ENCODE assay signal across 1 cellular context in the genomic region with DNA sequence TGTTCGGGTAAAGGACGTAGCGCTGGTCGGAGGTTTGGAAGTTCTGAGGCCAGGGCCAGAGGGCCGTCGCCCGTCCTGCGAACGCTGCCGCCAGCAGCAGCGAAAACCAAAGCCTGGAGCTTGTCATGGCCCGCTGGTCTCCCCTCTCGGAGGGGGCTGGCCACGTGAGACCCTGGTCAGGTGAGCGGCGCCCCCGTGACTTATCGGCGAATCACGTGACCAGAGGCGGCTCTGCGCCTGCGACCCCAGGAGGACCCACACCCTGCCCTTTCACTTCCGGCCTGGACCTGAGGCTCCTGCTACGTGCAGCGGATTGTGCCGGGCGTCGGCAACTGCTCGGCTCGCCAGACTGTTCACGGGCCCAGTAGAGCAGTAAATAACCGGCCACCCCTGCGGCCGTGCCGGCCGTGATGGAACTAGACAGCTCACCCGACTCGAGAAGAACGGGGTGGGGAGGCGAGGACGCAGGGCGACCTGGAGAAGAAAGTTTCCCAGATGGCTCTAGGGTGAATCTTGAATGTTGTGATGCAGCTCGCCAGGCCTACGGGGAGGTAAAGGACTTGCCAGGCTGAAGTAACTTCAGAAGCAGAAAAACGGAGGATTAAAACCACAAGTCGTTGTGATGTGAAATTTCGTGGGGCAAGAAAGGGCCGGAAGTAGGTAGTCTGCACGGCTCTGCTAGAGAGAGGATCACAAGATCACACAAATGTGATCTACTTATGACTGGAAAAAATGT.
A peak's percentile ranks its signal among the peaks of the same experiment; 100 is the strongest.
TF ChIP-seq lines count a peak whose summit lies in the region.

A gene (minus strand): TSS at position 169 of the 736 bp plus-strand sequence. CDS start 42 bp downstream, at position 127.

TF ChIP-seq in HepG2, 621 proteins besides CTCF, POLR2A, EP300 and RAD21 (continued from another document and continues in another):
- TF ChIP-seq SALL2 (CRISPR knock-in tag; IDR thresholded peaks at IDR 0.05) (peak; percentile 95), ADNP (CRISPR knock-in tag; IDR thresholded peaks at IDR 0.05) (0 out of 2 replicates have a peak, but pooled peaks have one; percentile 65), SNRNP70 (IDR thresholded peaks at IDR 0.05; ENCODE audit: low read depth, low read length) (no peak), ZNF230 (CRISPR knock-in tag; IDR thresholded peaks at IDR 0.05) (peak; percentile 78; the same call in 1 of the 2 replicates), ZNF446 (CRISPR knock-in tag; IDR thresholded peaks at IDR 0.05) (no peak; the same call in 1 of the 2 replicates), ZFY (CRISPR knock-in tag; IDR thresholded peaks at IDR 0.05) (peak; percentile 99), ZNF746 (CRISPR knock-in tag; IDR thresholded peaks at IDR 0.05) (peak; percentile 53; the same call in 1 of the 2 replicates), TARDBP (CRISPR knock-in tag; IDR thresholded peaks at IDR 0.05) (peak; percentile 96), ZNF850 (CRISPR knock-in tag; conservative IDR thresholded peaks at IDR 0.05) (no peak), KAT7 (CRISPR knock-in tag; IDR thresholded peaks at IDR 0.05; ENCODE audit: borderline replicate concordance) (peak; percentile 96), ZNF274 (CRISPR knock-in tag; IDR thresholded peaks at IDR 0.05) (peak; percentile 91), EED (CRISPR knock-in tag; IDR thresholded peaks at IDR 0.05) (peak; percentile 86), HOXD1 (CRISPR knock-in tag; IDR thresholded peaks at IDR 0.05) (peak; percentile 91), FOXM1 (CRISPR knock-in tag; IDR thresholded peaks at IDR 0.05) (no peak), PLRG1 (conservative IDR thresholded peaks at IDR 0.05) (no peak), MIER2 (CRISPR knock-in tag; IDR thresholded peaks at IDR 0.05) (no peak; the same call in none of the 2 replicates), EEA1 (CRISPR knock-in tag; IDR thresholded peaks at IDR 0.05; ENCODE audit: borderline replicate concordance) (peak; percentile 43; the same call in 1 of the 2 replicates), HNRNPH1 (optimal IDR thresholded peaks at IDR 0.05; ENCODE audit: low read depth, low read length) (no peak), SMARCC2 (IDR thresholded peaks at IDR 0.05) (no peak), ZZZ3 (CRISPR knock-in tag; IDR thresholded peaks at IDR 0.05; ENCODE audit: borderline replicate concordance) (peak; percentile 99), SAFB2 (CRISPR knock-in tag; IDR thresholded peaks at IDR 0.05; ENCODE audit: borderline replicate concordance, low read depth) (no peak), ZNF709 (CRISPR knock-in tag; IDR thresholded peaks at IDR 0.05) (peak; percentile 80; the same call in 1 of the 2 replicates), NPAS2 (CRISPR knock-in tag; IDR thresholded peaks at IDR 0.05; ENCODE audit: borderline replicate concordance) (peak; percentile 88; the same call in 1 of the 2 replicates), SNAI1 (CRISPR knock-in tag; IDR thresholded peaks at IDR 0.05; ENCODE audit: borderline replicate concordance) (no peak), GATAD1 (CRISPR knock-in tag; IDR thresholded peaks at IDR 0.05) (peak; percentile 100), FOSL2 (CRISPR knock-in tag; IDR thresholded peaks at IDR 0.05) (peak; percentile 52), ZNF563 (CRISPR knock-in tag; IDR thresholded peaks at IDR 0.05) (peak; percentile 84), SKI (IDR thresholded peaks at IDR 0.05; ENCODE audit: partially characterized antibody) (peak; percentile 62), ZNF7 (CRISPR knock-in tag; IDR thresholded peaks at IDR 0.05) (peak; percentile 16; the same call in 1 of the 2 replicates), KMT2B (CRISPR knock-in tag; IDR thresholded peaks at IDR 0.05) (peak; percentile 98), ZNF326 (CRISPR knock-in tag; IDR thresholded peaks at IDR 0.05; ENCODE audit: borderline replicate concordance) (no peak), RFX5 (IDR thresholded peaks at IDR 0.05; ENCODE audit: low read depth, low read length) (no peak), ZMYM4 (CRISPR knock-in tag; IDR thresholded peaks at IDR 0.05) (peak; percentile 98), MAFK (conservative IDR thresholded peaks at IDR 0.05 in 1 of 2, IDR thresholded peaks at IDR 0.05 in 1 of 2; ENCODE audit: low read length in 2 of 2) (no peak), ZNF136 (CRISPR knock-in tag; IDR thresholded peaks at IDR 0.05; ENCODE audit: low read depth) (peak; percentile 76; the same call in 1 of the 2 replicates)
- TF ChIP-seq, protein P1, sequence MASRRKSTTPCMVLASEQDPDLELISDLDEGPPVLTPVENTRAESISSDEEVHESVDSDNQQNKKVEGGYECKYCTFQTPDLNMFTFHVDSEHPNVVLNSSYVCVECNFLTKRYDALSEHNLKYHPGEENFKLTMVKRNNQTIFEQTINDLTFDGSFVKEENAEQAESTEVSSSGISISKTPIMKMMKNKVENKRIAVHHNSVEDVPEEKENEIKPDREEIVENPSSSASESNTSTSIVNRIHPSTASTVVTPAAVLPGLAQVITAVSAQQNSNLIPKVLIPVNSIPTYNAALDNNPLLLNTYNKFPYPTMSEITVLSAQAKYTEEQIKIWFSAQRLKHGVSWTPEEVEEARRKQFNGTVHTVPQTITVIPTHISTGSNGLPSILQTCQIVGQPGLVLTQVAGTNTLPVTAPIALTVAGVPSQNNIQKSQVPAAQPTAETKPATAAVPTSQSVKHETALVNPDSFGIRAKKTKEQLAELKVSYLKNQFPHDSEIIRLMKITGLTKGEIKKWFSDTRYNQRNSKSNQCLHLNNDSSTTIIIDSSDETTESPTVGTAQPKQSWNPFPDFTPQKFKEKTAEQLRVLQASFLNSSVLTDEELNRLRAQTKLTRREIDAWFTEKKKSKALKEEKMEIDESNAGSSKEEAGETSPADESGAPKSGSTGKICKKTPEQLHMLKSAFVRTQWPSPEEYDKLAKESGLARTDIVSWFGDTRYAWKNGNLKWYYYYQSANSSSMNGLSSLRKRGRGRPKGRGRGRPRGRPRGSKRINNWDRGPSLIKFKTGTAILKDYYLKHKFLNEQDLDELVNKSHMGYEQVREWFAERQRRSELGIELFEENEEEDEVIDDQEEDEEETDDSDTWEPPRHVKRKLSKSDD (CRISPR knock-in tag; IDR thresholded peaks at IDR 0.05; ENCODE audit: low read depth), result peak; percentile 74
- TF ChIP-seq, protein P2, sequence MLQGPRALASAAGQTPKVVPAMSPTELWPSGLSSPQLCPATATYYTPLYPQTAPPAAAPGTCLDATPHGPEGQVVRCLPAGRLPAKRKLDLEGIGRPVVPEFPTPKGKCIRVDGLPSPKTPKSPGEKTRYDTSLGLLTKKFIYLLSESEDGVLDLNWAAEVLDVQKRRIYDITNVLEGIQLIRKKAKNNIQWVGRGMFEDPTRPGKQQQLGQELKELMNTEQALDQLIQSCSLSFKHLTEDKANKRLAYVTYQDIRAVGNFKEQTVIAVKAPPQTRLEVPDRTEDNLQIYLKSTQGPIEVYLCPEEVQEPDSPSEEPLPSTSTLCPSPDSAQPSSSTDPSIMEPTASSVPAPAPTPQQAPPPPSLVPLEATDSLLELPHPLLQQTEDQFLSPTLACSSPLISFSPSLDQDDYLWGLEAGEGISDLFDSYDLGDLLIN (CRISPR knock-in tag; IDR thresholded peaks at IDR 0.05; ENCODE audit: borderline replicate concordance), result peak; percentile 63; the same call in 1 of the 2 replicates
- TF ChIP-seq, protein P3, sequence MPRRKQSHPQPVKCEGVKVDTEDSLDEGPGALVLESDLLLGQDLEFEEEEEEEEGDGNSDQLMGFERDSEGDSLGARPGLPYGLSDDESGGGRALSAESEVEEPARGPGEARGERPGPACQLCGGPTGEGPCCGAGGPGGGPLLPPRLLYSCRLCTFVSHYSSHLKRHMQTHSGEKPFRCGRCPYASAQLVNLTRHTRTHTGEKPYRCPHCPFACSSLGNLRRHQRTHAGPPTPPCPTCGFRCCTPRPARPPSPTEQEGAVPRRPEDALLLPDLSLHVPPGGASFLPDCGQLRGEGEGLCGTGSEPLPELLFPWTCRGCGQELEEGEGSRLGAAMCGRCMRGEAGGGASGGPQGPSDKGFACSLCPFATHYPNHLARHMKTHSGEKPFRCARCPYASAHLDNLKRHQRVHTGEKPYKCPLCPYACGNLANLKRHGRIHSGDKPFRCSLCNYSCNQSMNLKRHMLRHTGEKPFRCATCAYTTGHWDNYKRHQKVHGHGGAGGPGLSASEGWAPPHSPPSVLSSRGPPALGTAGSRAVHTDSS (CRISPR knock-in tag; conservative IDR thresholded peaks at IDR 0.05), result peak; percentile 73; the same call in 1 of the 2 replicates
- TF ChIP-seq, protein P4, sequence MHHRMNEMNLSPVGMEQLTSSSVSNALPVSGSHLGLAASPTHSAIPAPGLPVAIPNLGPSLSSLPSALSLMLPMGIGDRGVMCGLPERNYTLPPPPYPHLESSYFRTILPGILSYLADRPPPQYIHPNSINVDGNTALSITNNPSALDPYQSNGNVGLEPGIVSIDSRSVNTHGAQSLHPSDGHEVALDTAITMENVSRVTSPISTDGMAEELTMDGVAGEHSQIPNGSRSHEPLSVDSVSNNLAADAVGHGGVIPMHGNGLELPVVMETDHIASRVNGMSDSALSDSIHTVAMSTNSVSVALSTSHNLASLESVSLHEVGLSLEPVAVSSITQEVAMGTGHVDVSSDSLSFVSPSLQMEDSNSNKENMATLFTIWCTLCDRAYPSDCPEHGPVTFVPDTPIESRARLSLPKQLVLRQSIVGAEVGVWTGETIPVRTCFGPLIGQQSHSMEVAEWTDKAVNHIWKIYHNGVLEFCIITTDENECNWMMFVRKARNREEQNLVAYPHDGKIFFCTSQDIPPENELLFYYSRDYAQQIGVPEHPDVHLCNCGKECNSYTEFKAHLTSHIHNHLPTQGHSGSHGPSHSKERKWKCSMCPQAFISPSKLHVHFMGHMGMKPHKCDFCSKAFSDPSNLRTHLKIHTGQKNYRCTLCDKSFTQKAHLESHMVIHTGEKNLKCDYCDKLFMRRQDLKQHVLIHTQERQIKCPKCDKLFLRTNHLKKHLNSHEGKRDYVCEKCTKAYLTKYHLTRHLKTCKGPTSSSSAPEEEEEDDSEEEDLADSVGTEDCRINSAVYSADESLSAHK (CRISPR knock-in tag; IDR thresholded peaks at IDR 0.05; ENCODE audit: borderline replicate concordance), result no peak
- TF ChIP-seq, protein P5, sequence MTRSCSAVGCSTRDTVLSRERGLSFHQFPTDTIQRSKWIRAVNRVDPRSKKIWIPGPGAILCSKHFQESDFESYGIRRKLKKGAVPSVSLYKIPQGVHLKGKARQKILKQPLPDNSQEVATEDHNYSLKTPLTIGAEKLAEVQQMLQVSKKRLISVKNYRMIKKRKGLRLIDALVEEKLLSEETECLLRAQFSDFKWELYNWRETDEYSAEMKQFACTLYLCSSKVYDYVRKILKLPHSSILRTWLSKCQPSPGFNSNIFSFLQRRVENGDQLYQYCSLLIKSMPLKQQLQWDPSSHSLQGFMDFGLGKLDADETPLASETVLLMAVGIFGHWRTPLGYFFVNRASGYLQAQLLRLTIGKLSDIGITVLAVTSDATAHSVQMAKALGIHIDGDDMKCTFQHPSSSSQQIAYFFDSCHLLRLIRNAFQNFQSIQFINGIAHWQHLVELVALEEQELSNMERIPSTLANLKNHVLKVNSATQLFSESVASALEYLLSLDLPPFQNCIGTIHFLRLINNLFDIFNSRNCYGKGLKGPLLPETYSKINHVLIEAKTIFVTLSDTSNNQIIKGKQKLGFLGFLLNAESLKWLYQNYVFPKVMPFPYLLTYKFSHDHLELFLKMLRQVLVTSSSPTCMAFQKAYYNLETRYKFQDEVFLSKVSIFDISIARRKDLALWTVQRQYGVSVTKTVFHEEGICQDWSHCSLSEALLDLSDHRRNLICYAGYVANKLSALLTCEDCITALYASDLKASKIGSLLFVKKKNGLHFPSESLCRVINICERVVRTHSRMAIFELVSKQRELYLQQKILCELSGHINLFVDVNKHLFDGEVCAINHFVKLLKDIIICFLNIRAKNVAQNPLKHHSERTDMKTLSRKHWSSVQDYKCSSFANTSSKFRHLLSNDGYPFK (CRISPR knock-in tag; IDR thresholded peaks at IDR 0.05; ENCODE audit: borderline replicate concordance), result peak; percentile 91
- TF ChIP-seq, protein P6, sequence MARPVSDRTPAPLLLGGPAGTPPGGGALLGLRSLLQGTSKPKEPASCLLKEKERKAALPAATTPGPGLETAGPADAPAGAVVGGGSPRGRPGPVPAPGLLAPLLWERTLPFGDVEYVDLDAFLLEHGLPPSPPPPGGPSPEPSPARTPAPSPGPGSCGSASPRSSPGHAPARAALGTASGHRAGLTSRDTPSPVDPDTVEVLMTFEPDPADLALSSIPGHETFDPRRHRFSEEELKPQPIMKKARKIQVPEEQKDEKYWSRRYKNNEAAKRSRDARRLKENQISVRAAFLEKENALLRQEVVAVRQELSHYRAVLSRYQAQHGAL (CRISPR knock-in tag; IDR thresholded peaks at IDR 0.05; ENCODE audit: not compliant biosample characterization), result peak; percentile 43
- TF ChIP-seq, protein P7, sequence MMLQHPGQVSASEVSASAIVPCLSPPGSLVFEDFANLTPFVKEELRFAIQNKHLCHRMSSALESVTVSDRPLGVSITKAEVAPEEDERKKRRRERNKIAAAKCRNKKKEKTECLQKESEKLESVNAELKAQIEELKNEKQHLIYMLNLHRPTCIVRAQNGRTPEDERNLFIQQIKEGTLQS (CRISPR knock-in tag; IDR thresholded peaks at IDR 0.05), result peak; percentile 58; the same call in 1 of the 2 replicates
- TF ChIP-seq, protein P8, sequence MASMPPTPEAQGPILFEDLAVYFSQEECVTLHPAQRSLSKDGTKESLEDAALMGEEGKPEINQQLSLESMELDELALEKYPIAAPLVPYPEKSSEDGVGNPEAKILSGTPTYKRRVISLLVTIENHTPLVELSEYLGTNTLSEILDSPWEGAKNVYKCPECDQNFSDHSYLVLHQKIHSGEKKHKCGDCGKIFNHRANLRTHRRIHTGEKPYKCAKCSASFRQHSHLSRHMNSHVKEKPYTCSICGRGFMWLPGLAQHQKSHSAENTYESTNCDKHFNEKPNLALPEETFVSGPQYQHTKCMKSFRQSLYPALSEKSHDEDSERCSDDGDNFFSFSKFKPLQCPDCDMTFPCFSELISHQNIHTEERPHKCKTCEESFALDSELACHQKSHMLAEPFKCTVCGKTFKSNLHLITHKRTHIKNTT (CRISPR knock-in tag; IDR thresholded peaks at IDR 0.05), result no peak
- TF ChIP-seq, protein P9, sequence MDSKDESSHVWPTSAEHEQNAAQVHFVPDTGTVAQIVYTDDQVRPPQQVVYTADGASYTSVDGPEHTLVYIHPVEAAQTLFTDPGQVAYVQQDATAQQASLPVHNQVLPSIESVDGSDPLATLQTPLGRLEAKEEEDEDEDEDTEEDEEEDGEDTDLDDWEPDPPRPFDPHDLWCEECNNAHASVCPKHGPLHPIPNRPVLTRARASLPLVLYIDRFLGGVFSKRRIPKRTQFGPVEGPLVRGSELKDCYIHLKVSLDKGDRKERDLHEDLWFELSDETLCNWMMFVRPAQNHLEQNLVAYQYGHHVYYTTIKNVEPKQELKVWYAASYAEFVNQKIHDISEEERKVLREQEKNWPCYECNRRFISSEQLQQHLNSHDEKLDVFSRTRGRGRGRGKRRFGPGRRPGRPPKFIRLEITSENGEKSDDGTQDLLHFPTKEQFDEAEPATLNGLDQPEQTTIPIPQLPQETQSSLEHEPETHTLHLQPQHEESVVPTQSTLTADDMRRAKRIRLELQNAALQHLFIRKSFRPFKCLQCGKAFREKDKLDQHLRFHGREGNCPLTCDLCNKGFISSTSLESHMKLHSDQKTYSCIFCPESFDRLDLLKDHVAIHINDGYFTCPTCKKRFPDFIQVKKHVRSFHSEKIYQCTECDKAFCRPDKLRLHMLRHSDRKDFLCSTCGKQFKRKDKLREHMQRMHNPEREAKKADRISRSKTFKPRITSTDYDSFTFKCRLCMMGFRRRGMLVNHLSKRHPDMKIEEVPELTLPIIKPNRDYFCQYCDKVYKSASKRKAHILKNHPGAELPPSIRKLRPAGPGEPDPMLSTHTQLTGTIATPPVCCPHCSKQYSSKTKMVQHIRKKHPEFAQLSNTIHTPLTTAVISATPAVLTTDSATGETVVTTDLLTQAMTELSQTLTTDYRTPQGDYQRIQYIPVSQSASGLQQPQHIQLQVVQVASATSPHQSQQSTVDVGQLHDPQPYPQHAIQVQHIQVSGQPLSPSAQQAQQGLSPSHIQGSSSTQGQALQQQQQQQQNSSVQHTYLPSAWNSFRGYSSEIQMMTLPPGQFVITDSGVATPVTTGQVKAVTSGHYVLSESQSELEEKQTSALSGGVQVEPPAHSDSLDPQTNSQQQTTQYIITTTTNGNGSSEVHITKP (CRISPR knock-in tag; IDR thresholded peaks at IDR 0.05; ENCODE audit: low read depth), result peak; percentile 80
